ENCODE assay signal across 18 cellular contexts in genomic region chr6:153086225-153086990, GRCh38. TPM values are rescaled to one million over a fixed set of nuclear protein-coding genes. Genes with fewer than 3 reads are reported as not detected.
DNase-seq lines count a peak whose midpoint lies in the region; ATAC-seq and TF ChIP-seq lines count a peak whose summit lies in the region.
"Had no signal": no experiment of that assay in that cellular context is flagged by ENCODE, and none has a peak within 500 bp of the region (broad histone marks: within the 10 kb centered on the region; RNA-seq: fewer than 3 reads in every experiment).

No MANE protein-coding gene starts in this region.

- intact Hi-C loops in lower lobe of right lung (cut with DNase I) = no loop called here
- intact Hi-C loops in CD8-positive, alpha-beta T cell (cut with DNase I, micrococcal nuclease) = no loop called here

- H3K4me1 ChIP-seq in skeletal muscle satellite cell (ENCODE audit: control insufficient read depth, insufficient read depth, low read length) = peaks cover 67% of the 10 kb centered on the region
- no peaks in the 10 kb centered on the region for H3K4me1 ChIP-seq in lower lobe of right lung
- H3K4me1 ChIP-seq in CD8-positive, alpha-beta T cell (ENCODE audit: insufficient read depth, low read length) = no peaks in the 10 kb centered on the region

- peaks cover 12% of the 10 kb centered on the region for H3K27me3 Mint-ChIP-seq in activated T-cell treated with anti-CD3 and anti-CD28 coated beads, Interleukin-2, amount 50 U/mL, for 72 hours (ENCODE audit: low read depth)
- peaks cover 21% of the 10 kb centered on the region for H3K27me3 Mint-ChIP-seq in CD8-positive, alpha-beta T cell (ENCODE audit: low read depth)

- H3K9ac ChIP-seq in skeletal muscle satellite cell (ENCODE audit: low read depth, low read length) = no peak overlapping the region

- no peaks in the 10 kb centered on the region for H3K36me3 Mint-ChIP-seq in activated T-cell treated with anti-CD3 and anti-CD28 coated beads, Interleukin-2, amount 50 U/mL, for 72 hours (ENCODE audit: insufficient read depth in 2 of 2)
- no peaks in the 10 kb centered on the region for H3K36me3 Mint-ChIP-seq in CD8-positive, alpha-beta T cell

- H3K9me3 Mint-ChIP-seq in activated T-cell treated with anti-CD3 and anti-CD28 coated beads, Interleukin-2, amount 50 U/mL, for 72 hours = no peaks in the 10 kb centered on the region
- H3K9me3 Mint-ChIP-seq in CD8-positive, alpha-beta T cell = no peaks in the 10 kb centered on the region

- no peak for TF ChIP-seq CTCF in lower lobe of right lung (IDR thresholded peaks at IDR 0.05)
- TF ChIP-seq CTCF in CD8-positive, alpha-beta T cell (IDR thresholded peaks at IDR 0.05) = no peak

- POLR2A ChIA-PET in CD8-positive, alpha-beta T cell (lab: Charles Lee) = no interaction called here

- ATAC-seq in activated T-cell treated with anti-CD3 and anti-CD28 coated beads, Interleukin-2, amount 50 U/mL, for 72 hours (replicated peaks in 1 of 2) = peak in 1 of 2 donors; percentile 64
- peak; percentile 53 for ATAC-seq in HG02759 (IDR thresholded peaks at IDR 0.05; ENCODE audit: unreplicated experiment)
- peak; percentile 38 for ATAC-seq in HG03565 (IDR thresholded peaks at IDR 0.05; ENCODE audit: unreplicated experiment)
- ATAC-seq in lower lobe of right lung = no peak
- no peak for ATAC-seq in HG02571 (IDR thresholded peaks at IDR 0.05; ENCODE audit: unreplicated experiment)
- ATAC-seq in CD8-positive, alpha-beta T cell = no peak

- no peaks in the 10 kb centered on the region for H3K27me3 ChIP-seq in skeletal muscle satellite cell (ENCODE audit: control insufficient read depth, insufficient read depth, low read length)
- no peaks in the 10 kb centered on the region for H3K27me3 ChIP-seq in lower lobe of right lung (ENCODE audit: low read depth)
- no peaks in the 10 kb centered on the region for H3K27me3 ChIP-seq in CD8-positive, alpha-beta T cell (ENCODE audit: insufficient read depth, low read length)

- no peaks in the 10 kb centered on the region for H3K4me1 Mint-ChIP-seq in activated T-cell treated with anti-CD3 and anti-CD28 coated beads, Interleukin-2, amount 50 U/mL, for 72 hours (ENCODE audit: low read depth)
- H3K4me1 Mint-ChIP-seq in CD8-positive, alpha-beta T cell (ENCODE audit: low read depth) = no peaks in the 10 kb centered on the region

- H3K4me3 ChIP-seq in skeletal muscle satellite cell (ENCODE audit: low read length) (no peak overlapping the region), lower lobe of right lung (no peak overlapping the region)
- no peak overlapping the region for H3K4me3 ChIP-seq in CD8-positive, alpha-beta T cell (ENCODE audit: low read depth, low read length)

- no peak overlapping the region for H3K27ac ChIP-seq in lower lobe of right lung
- no peak overlapping the region for H3K27ac ChIP-seq in CD8-positive, alpha-beta T cell (ENCODE audit: low read depth, low read length)

- H3K4me2 ChIP-seq in skeletal muscle satellite cell (ENCODE audit: low read length) = peak overlapping the region; percentile 18

- DNase-seq in activated T-cell treated with anti-CD3 and anti-CD28 coated beads, Interleukin-2, amount 50 U/mL, for 72 hours = no peak
- no peak for DNase-seq in activated T-cell treated with anti-CD3 and anti-CD28 coated beads, Interleukin-2, amount 50 U/mL, for 48 hours
- DNase-seq in lower lobe of right lung = no peak
- no peak for DNase-seq in CD8-positive, alpha-beta T cell
- DNase-seq: C1 segment of cervical spinal cord; GDM1; KG1; NCI-H1417 treated with DMSO at 0.1 percent for 48 hours; NCI-H1930; NCI-H2171; NCI-H446 treated with DMSO at 0.1 percent for 48 hours; NK-92 treated with Interleukin-12 subunit alpha and Interleukin-12 subunit beta, amount 100 ng/mL, for 24 hours; RPMI8226 had no signal

- peak overlapping the region in 1 of 2 donors; percentile 58 for H3K4me3 Mint-ChIP-seq in activated T-cell treated with anti-CD3 and anti-CD28 coated beads, Interleukin-2, amount 50 U/mL, for 72 hours
- no peak overlapping the region for H3K4me3 Mint-ChIP-seq in CD8-positive, alpha-beta T cell

- H3K9me3 ChIP-seq in skeletal muscle satellite cell (replicated peaks; ENCODE audit: low read length) = no peaks in the 10 kb centered on the region
- H3K9me3 ChIP-seq in lower lobe of right lung = no peaks in the 10 kb centered on the region
- H3K9me3 ChIP-seq in CD8-positive, alpha-beta T cell (ENCODE audit: low read length) = no peaks in the 10 kb centered on the region

- H3K27ac Mint-ChIP-seq in activated T-cell treated with anti-CD3 and anti-CD28 coated beads, Interleukin-2, amount 50 U/mL, for 72 hours = peak overlapping the region; percentile 24
- H3K27ac Mint-ChIP-seq in CD8-positive, alpha-beta T cell = no peak overlapping the region

- H3K36me3 ChIP-seq in skeletal muscle satellite cell (ENCODE audit: insufficient read depth, low read length) (no peaks in the 10 kb centered on the region), lower lobe of right lung (no peaks in the 10 kb centered on the region)
- H3K36me3 ChIP-seq in CD8-positive, alpha-beta T cell (ENCODE audit: insufficient read depth, low read length) = no peaks in the 10 kb centered on the region

- CTCF ChIA-PET in CD8-positive, alpha-beta T cell (lab: Charles Lee) = interaction anchor here (0.6 kb wide), 1 partner anchor 1039 kb away, joined by 3 read pairs; no protein-coding TSS in a partner anchor

RNA-seq across cellular contexts. Expression of gene RGS17, which starts 44.7 kb away (rescaled TPM):
- not detected for total RNA-seq in activated T-cell treated with anti-CD3 and anti-CD28 coated beads, Interleukin-2, amount 50 U/mL, for 72 hours
- 19.0 and 36.8 TPM in 2 replicates for total RNA-seq in skeletal muscle satellite cell (2012; rRNA removed)
- 0.59 TPM for total RNA-seq in lower lobe of right lung
- total RNA-seq in CD8-positive, alpha-beta T cell = not detected
- total RNA-seq: OCI-LY7 had no signal

Comparison
In these comparisons a context has a peak if more than half of its experiments do, and no peak if none do; other contexts are left out.
1. ATAC-seq: peak in HG02759 (single experiment) and HG03565 (single experiment); none in lower lobe of right lung (0 of 2), HG02571 (single experiment) and CD8-positive, alpha-beta T cell (single experiment).